In the genomic region with DNA sequence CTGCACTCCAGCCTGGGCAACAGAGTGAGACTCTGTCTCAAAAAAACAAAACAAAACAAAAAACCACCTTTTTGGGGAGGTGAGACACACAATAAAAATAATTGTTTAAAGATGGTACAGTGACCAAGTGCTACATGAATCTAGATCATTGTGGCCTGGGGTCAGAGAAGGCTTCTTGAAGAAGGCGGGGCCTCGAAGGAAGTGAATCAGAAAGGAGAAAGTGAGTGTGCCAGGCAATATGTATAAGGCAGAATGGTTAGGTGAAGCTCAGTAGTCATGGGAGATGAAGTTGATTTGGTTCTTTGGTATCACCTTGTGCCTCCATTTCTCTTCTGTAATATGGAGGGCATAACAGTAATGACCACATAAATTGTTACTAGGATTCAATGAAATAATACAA, we compare ENCODE assay signal across 21 cellular contexts. TPM values are rescaled to one million over a fixed set of nuclear protein-coding genes. Genes with fewer than 3 reads are reported as not detected.
A peak's percentile ranks its signal among the peaks of the same experiment; 100 is the strongest.
DNase-seq lines count a peak whose midpoint lies in the region; ATAC-seq and TF ChIP-seq lines count a peak whose summit lies in the region.
"Had no signal": no experiment of that assay in that cellular context is flagged by ENCODE, and none has a peak within 500 bp of the region (broad histone marks: within the 10 kb centered on the region; RNA-seq: fewer than 3 reads in every experiment).

No MANE protein-coding gene starts in this region.

- H3K4me3 ChIP-seq in heart right ventricle = no peak overlapping the region

- WGBS in heart right ventricle, 2 donors = 89 to 93% methylated on average over 2 of the region's 2 CpGs

- no peak for TF ChIP-seq CTCF in heart right ventricle (IDR thresholded peaks at IDR 0.05)

- peaks cover 11% of the 10 kb centered on the region for H3K4me1 Mint-ChIP-seq in central memory CD8-positive, alpha-beta T cell
- H3K4me1 Mint-ChIP-seq in stimulated activated naive CD8-positive, alpha-beta T cell treated with anti-CD3 and anti-CD28 coated beads, Interleukin-15, Interleukin-2, amounts not matched to agents 100 ng/mL and 50 ng/mL, for 24 hours (ENCODE audit: low read depth) = peaks cover 46% of the 10 kb centered on the region
- H3K4me1 Mint-ChIP-seq: nephron progenitor cell had no signal

- intact Hi-C loops in heart right ventricle (cut with DNase I) = no loop called here

- no peaks in the 10 kb centered on the region for H3K27me3 ChIP-seq in heart right ventricle

- no peak overlapping the region for H3K27ac ChIP-seq in heart right ventricle
- H3K27ac ChIP-seq: parathyroid adenoma had no signal

- no peak overlapping the region for H3K4me3 Mint-ChIP-seq in central memory CD8-positive, alpha-beta T cell
- H3K4me3 Mint-ChIP-seq in stimulated activated naive CD8-positive, alpha-beta T cell treated with anti-CD3 and anti-CD28 coated beads, Interleukin-15, Interleukin-2, amounts not matched to agents 100 ng/mL and 50 ng/mL, for 24 hours = no peak overlapping the region
- H3K4me3 Mint-ChIP-seq: activated B cell treated with CpG ODN at 0.5 μM for 24 hours; IgD-negative memory B cell; mesothelial cell of epicardium; nephron progenitor cell; stimulated activated naive B cell treated with anti-CD40 and anti-IgM and Interleukin-4, amounts not matched to agents 10 μg/mL and 1 μg/mL and 100 μg/mL, for 72 hours had no signal

- peaks cover 0 to 15% of the 10 kb centered on the region in 2 donors for H3K36me3 Mint-ChIP-seq in activated naive CD4-positive, alpha-beta T cell treated with anti-CD3 and anti-CD28 coated beads, Interleukin-2, amount 50 U/mL, for 72 hours
- H3K36me3 Mint-ChIP-seq in central memory CD8-positive, alpha-beta T cell (ENCODE audit: insufficient read depth) = peaks cover 30% of the 10 kb centered on the region
- H3K36me3 Mint-ChIP-seq in stimulated activated naive CD8-positive, alpha-beta T cell treated with anti-CD3 and anti-CD28 coated beads, Interleukin-15, Interleukin-2, amounts not matched to agents 100 ng/mL and 50 ng/mL, for 24 hours (ENCODE audit: low read depth) = peaks cover 25% of the 10 kb centered on the region
- H3K36me3 Mint-ChIP-seq: IgD-negative memory B cell had no signal

- no peaks in the 10 kb centered on the region for H3K9me3 Mint-ChIP-seq in activated naive CD4-positive, alpha-beta T cell treated with anti-CD3 and anti-CD28 coated beads, Interleukin-2, amount 50 U/mL, for 72 hours
- no peaks in the 10 kb centered on the region for H3K9me3 Mint-ChIP-seq in central memory CD8-positive, alpha-beta T cell
- H3K9me3 Mint-ChIP-seq in stimulated activated naive CD8-positive, alpha-beta T cell treated with anti-CD3 and anti-CD28 coated beads, Interleukin-15, Interleukin-2, amounts not matched to agents 100 ng/mL and 50 ng/mL, for 24 hours = no peaks in the 10 kb centered on the region
- H3K9me3 Mint-ChIP-seq: activated B cell treated with CpG ODN at 0.5 μM for 24 hours; IgD-negative memory B cell; stimulated activated naive B cell treated with anti-CD40 and anti-IgM and Interleukin-4, amounts not matched to agents 10 μg/mL and 1 μg/mL and 100 μg/mL, for 72 hours had no signal

- no peaks in the 10 kb centered on the region for H3K27me3 Mint-ChIP-seq in central memory CD8-positive, alpha-beta T cell
- H3K27me3 Mint-ChIP-seq in stimulated activated naive CD8-positive, alpha-beta T cell treated with anti-CD3 and anti-CD28 coated beads, Interleukin-15, Interleukin-2, amounts not matched to agents 100 ng/mL and 50 ng/mL, for 24 hours = no peaks in the 10 kb centered on the region
- H3K27me3 Mint-ChIP-seq: activated B cell treated with CpG ODN at 0.5 μM for 24 hours; IgD-negative memory B cell; stimulated activated naive B cell treated with anti-CD40 and anti-IgM and Interleukin-4, amounts not matched to agents 10 μg/mL and 1 μg/mL and 100 μg/mL, for 72 hours had no signal

- peak overlapping the region in 1 of 2 donors; percentile 69 for H3K27ac Mint-ChIP-seq in activated naive CD4-positive, alpha-beta T cell treated with anti-CD3 and anti-CD28 coated beads, Interleukin-2, amount 50 U/mL, for 72 hours
- H3K27ac Mint-ChIP-seq in central memory CD8-positive, alpha-beta T cell (ENCODE audit: low read depth) = peak overlapping the region; percentile 59
- peak overlapping the region; percentile 37 for H3K27ac Mint-ChIP-seq in stimulated activated naive CD8-positive, alpha-beta T cell treated with anti-CD3 and anti-CD28 coated beads, Interleukin-15, Interleukin-2, amounts not matched to agents 100 ng/mL and 50 ng/mL, for 24 hours
- H3K27ac Mint-ChIP-seq: activated B cell treated with CpG ODN at 0.5 μM for 24 hours; mesothelial cell of epicardium; nephron progenitor cell; stimulated activated naive B cell treated with anti-CD40 and anti-IgM and Interleukin-4, amounts not matched to agents 10 μg/mL and 1 μg/mL and 100 μg/mL, for 72 hours had no signal

- H3K36me3 ChIP-seq in heart right ventricle = peaks cover 0 to 3% (median 0%) of the 10 kb centered on the region in 9 donors

- no peaks in the 10 kb centered on the region for H3K9me3 ChIP-seq in heart right ventricle

- ATAC-seq in activated naive CD4-positive, alpha-beta T cell treated with anti-CD3 and anti-CD28 coated beads, Interleukin-2, amount 50 U/mL, for 72 hours = peak; percentile 84 to 86
- ATAC-seq in central memory CD8-positive, alpha-beta T cell (replicated peaks; ENCODE audit: extremely low read depth, poor library complexity, severe bottlenecking) = no peak
- ATAC-seq in HG03432 (IDR thresholded peaks at IDR 0.05; ENCODE audit: unreplicated experiment) = no peak
- no peak for ATAC-seq in heart right ventricle
- ATAC-seq: stimulated activated naive B cell treated with anti-CD40 and anti-IgM and Interleukin-4, amounts not matched to agents 10 μg/mL and 1 μg/mL and 100 μg/mL, for 72 hours had no signal

- H3K4me1 ChIP-seq in heart right ventricle = peaks cover 0 to 3% (median 0%) of the 10 kb centered on the region in 9 donors
- H3K4me1 ChIP-seq: parathyroid adenoma had no signal

- no peak for DNase-seq in activated naive CD4-positive, alpha-beta T cell treated with anti-CD3 and anti-CD28 coated beads, Interleukin-2, amount 50 U/mL, for 72 hours (ENCODE audit: low spot score in 2 of 2)
- DNase-seq in activated naive CD4-positive, alpha-beta T cell (lab: John Stamatoyannopoulos, UW) = no peak
- DNase-seq in RKO (ENCODE audit: low spot score) (peak; percentile 19), heart right ventricle (no peak)
- no peak for DNase-seq in central memory CD8-positive, alpha-beta T cell (ENCODE audit: low spot score in 2 of 2)
- DNase-seq: activated B cell treated with CpG ODN at 0.5 μM for 24 hours; activated effector memory CD4-positive, alpha-beta T cell treated with Interleukin-2 at 50 U/mL for 16 hours; anterior cingulate cortex; caudate nucleus; dermis blood vessel endothelial cell; DMS153; GDM1; NCI-H1436; NCI-H524; nephron progenitor cell; stimulated activated naive B cell treated with anti-CD40 and anti-IgM and Interleukin-4, amounts not matched to agents 10 μg/mL and 1 μg/mL and 100 μg/mL, for 72 hours had no signal

RNA-seq across cellular contexts. Expression of a gene that starts 58.9 kb away (rescaled TPM):
- 10 to 100 TPM; 41.6 to 44.9 TPM for total RNA-seq in activated naive CD4-positive, alpha-beta T cell treated with anti-CD3 and anti-CD28 coated beads, Interleukin-2, amount 50 U/mL, for 72 hours
- 1 to 10 TPM; 1.3 to 9.4 (median 3.0) TPM for total RNA-seq in heart right ventricle
- 1 to 10 TPM; 3.0 to 6.4 TPM for polyA plus RNA-seq in heart right ventricle

Comparison
In these comparisons a context has a peak if more than half of its experiments do, and no peak if none do; other contexts are left out.
1. ATAC-seq: peak in activated naive CD4-positive, alpha-beta T cell treated with anti-CD3 and anti-CD28 coated beads, Interleukin-2, amount 50 U/mL, for 72 hours (2 of 2); none in central memory CD8-positive, alpha-beta T cell (single experiment), HG03432 (single experiment) and heart right ventricle (0 of 8).
2. RNA of a gene that starts 58.9 kb away (total RNA-seq): 41.6 to 44.9 TPM in activated naive CD4-positive, alpha-beta T cell treated with anti-CD3 and anti-CD28 coated beads, Interleukin-2, amount 50 U/mL, for 72 hours; 1.3 to 9.4 TPM in heart right ventricle; every median in the first group is over 4 times any median in the second.